In genomic region chr3:79572930-79573329, GRCh38 we compare ENCODE assay signal across 11 cellular contexts.
"Had no signal": no experiment of that assay in that cellular context is flagged by ENCODE, and none has a peak within 500 bp of the region (broad histone marks: within the 10 kb centered on the region; RNA-seq: fewer than 3 reads in every experiment).

No MANE protein-coding gene starts in this region.

- H3K4me3 ChIP-seq: GM23248, GM23338, HAP-1 had no signal

- DNase-seq: GM23248, GOT3, H7, H9, HCEC 1CT, HFFc6 had no signal

- H3K9ac ChIP-seq: GM23248 had no signal

- ATAC-seq: GM23338, HCT116 had no signal

- FAIRE-seq: H1, H54 had no signal

- H3K36me3 ChIP-seq: HAP-1 had no signal

- H3K27ac ChIP-seq: GM23248 had no signal

- H3K9me3 ChIP-seq: HAP-1 had no signal

- H3K4me1 ChIP-seq: HAP-1 had no signal
